In genomic region chr6:170034294-170034693, GRCh38 we compare ENCODE assay signal across 21 cellular contexts.
DNase-seq lines count a peak whose midpoint lies in the region; ATAC-seq and TF ChIP-seq lines count a peak whose summit lies in the region.
"Had no signal": no experiment of that assay in that cellular context is flagged by ENCODE, and none has a peak within 500 bp of the region (broad histone marks: within the 10 kb centered on the region; RNA-seq: fewer than 3 reads in every experiment).

No MANE protein-coding gene starts in this region.

- H3K27me3 ChIP-seq in breast epithelium (peaks cover 0 to 4% of the 10 kb centered on the region in 2 donors), mammary epithelial cell (ENCODE audit: insufficient read depth, low read length) (no peaks in the 10 kb centered on the region), prostate gland (replicated peaks; ENCODE audit: insufficient read depth) (no peaks in the 10 kb centered on the region), aorta (ENCODE audit: control insufficient read depth in 1 of 2, insufficient read depth in 2 of 2, low read length in 1 of 2) (no peaks in the 10 kb centered on the region), MM.1S (replicated peaks; ENCODE audit: insufficient read depth, low read length) (no peaks in the 10 kb centered on the region)
- H3K27me3 ChIP-seq in CD8-positive, alpha-beta memory T cell (ENCODE audit: insufficient read depth, low read length, poor library complexity, severe bottlenecking): no peaks in the 10 kb centered on the region

- dilution Hi-C loops in mammary epithelial cell (cut with HindIII; ENCODE audit: low sequenced_read_pairs): loop anchor here (5.0 kb wide), 1 partner anchor 68 kb away; no protein-coding TSS in a partner anchor

- H3K4me3 ChIP-seq in breast epithelium (no peak overlapping the region), mammary epithelial cell (replicated peaks in 1 of 3; ENCODE audit: insufficient read depth in 1 of 3, low read depth in 2 of 3, low read length in 3 of 3) (no peak overlapping the region), prostate gland (no peak overlapping the region), aorta (ENCODE audit: low read length in 2 of 2) (no peak overlapping the region), MM.1S (ENCODE audit: low read length) (no peak overlapping the region)
- H3K4me3 ChIP-seq in CD8-positive, alpha-beta memory T cell (ENCODE audit: low read length): no peak overlapping the region
- H3K4me3 ChIP-seq: SK-N-MC, thoracic aorta had no signal

- TF ChIP-seq POLR2A in breast epithelium (IDR thresholded peaks at IDR 0.05) (no peak), prostate gland (IDR thresholded peaks at IDR 0.05) (no peak)

- no peak overlapping the region for H3K4me3 Mint-ChIP-seq in CD8-positive, alpha-beta memory T cell
- H3K4me3 Mint-ChIP-seq: activated CD8-positive, alpha-beta memory T cell treated with anti-CD3 and anti-CD28 coated beads, Interleukin-2, amount 10 ng/mL, durations not matched to agents 7 days and 5 days; CD8-positive, alpha-beta T cell had no signal

- peaks cover 9 to 16% (median 13%) of the 10 kb centered on the region in 5 donors for H3K9me3 Mint-ChIP-seq in CD8-positive, alpha-beta memory T cell

- POLR2A ChIA-PET in CD8-positive, alpha-beta memory T cell (lab: Charles Lee): no interaction called here

- TF ChIP-seq CTCF in breast epithelium (IDR thresholded peaks at IDR 0.05): no peak
- TF ChIP-seq CTCF in mammary epithelial cell (conservative IDR thresholded peaks at IDR 0.05 in 1 of 2, IDR thresholded peaks at IDR 0.05 in 1 of 2; ENCODE audit: extremely low read depth in 1 of 2, insufficient read depth in 1 of 2, low read depth in 1 of 2, low read length in 2 of 2): no peak
- no peak for TF ChIP-seq CTCF in prostate gland (IDR thresholded peaks at IDR 0.05)
- TF ChIP-seq CTCF in MM.1S (IDR thresholded peaks at IDR 0.05; ENCODE audit: low read length): no peak

- peak; percentile 52 to 74 for DNase-seq in breast epithelium (ENCODE audit: low spot score in 2 of 2)
- DNase-seq in mammary epithelial cell: no peak
- DNase-seq in left cardiac atrium: no peak
- peak; percentile 60 for DNase-seq in prostate gland (ENCODE audit: low spot score)
- DNase-seq in aorta: peak; percentile 32 to 51
- DNase-seq in CD8-positive, alpha-beta memory T cell: no peak
- no peak for DNase-seq in stimulated activated CD4-positive, alpha-beta T cell treated with anti-CD3 and anti-CD28 coated beads, Interleukin-1b, Interleukin-23, amount 100 ng/mL, for 48 hours
- DNase-seq in MM.1S: no peak
- DNase-seq: activated CD8-positive, alpha-beta memory T cell treated with anti-CD3 and anti-CD28 coated beads, Interleukin-2, amount 10 ng/mL, durations not matched to agents 7 days and 5 days; activated gamma-delta T cell; CD8-positive, alpha-beta T cell; DMS79 treated with DMSO at 0.1 percent for 48 hours; foreskin fibroblast; NCI-H1417; NCI-H774; occipital lobe; PC-3; stimulated activated CD8-positive, alpha-beta memory T cell treated with anti-CD3 and anti-CD28 coated beads, Interleukin-4, amount 100 ng/mL, for 48 hours; T-helper 9 cell had no signal

- peaks cover 4 to 5% of the 10 kb centered on the region in 2 donors for H3K27me3 Mint-ChIP-seq in CD8-positive, alpha-beta memory T cell
- H3K27me3 Mint-ChIP-seq: activated CD8-positive, alpha-beta memory T cell treated with anti-CD3 and anti-CD28 coated beads, Interleukin-2, amount 10 ng/mL, durations not matched to agents 7 days and 5 days had no signal

- H3F3A ChIP-seq in MM.1S (ENCODE audit: insufficient read depth, low read length): no peaks in the 10 kb centered on the region

- WGBS in mammary epithelial cell (ENCODE audit: low coverage, missing lambda C conversion rate): 53% methylated on average over 9 of the region's 12 CpGs
- 50% methylated on average over 12 of the region's 12 CpGs for WGBS in prostate gland
- WGBS in aorta, 2 donors: 88 to 90% methylated on average over 12 of the region's 12 CpGs

- H3K79me2 ChIP-seq in mammary epithelial cell (ENCODE audit: insufficient read depth, low read length) (no peaks in the 10 kb centered on the region), MM.1S (ENCODE audit: low read length) (no peaks in the 10 kb centered on the region)

- H3K27ac Mint-ChIP-seq in CD8-positive, alpha-beta memory T cell: no peak overlapping the region
- H3K27ac Mint-ChIP-seq: activated CD8-positive, alpha-beta memory T cell treated with anti-CD3 and anti-CD28 coated beads, Interleukin-2, amount 10 ng/mL, durations not matched to agents 7 days and 5 days; CD8-positive, alpha-beta T cell had no signal

- H3K9me3 ChIP-seq in breast epithelium (peaks cover 0 to 15% of the 10 kb centered on the region in 2 donors), mammary epithelial cell (replicated peaks; ENCODE audit: insufficient read depth, low read length) (peaks cover 9% of the 10 kb centered on the region), prostate gland (no peaks in the 10 kb centered on the region), aorta (ENCODE audit: control insufficient read depth, low read length) (peaks cover 2% of the 10 kb centered on the region), MM.1S (replicated peaks; ENCODE audit: insufficient read depth, low read length) (no peaks in the 10 kb centered on the region)
- H3K9me3 ChIP-seq in CD8-positive, alpha-beta memory T cell (ENCODE audit: low read length): no peaks in the 10 kb centered on the region

- H3K9me2 ChIP-seq in MM.1S (replicated peaks; ENCODE audit: insufficient read depth, low read length): no peaks in the 10 kb centered on the region

- H3K4me2 ChIP-seq in mammary epithelial cell (ENCODE audit: insufficient read depth, low read depth, low read length) (no peak overlapping the region), MM.1S (ENCODE audit: low read depth, low read length) (no peak overlapping the region)

- no TSS peak for BruUV-seq in mammary epithelial cell (replicated peaks; lab: Mats Ljungman, UMichigan)

- H3K36me3 Mint-ChIP-seq in CD8-positive, alpha-beta memory T cell: peaks cover 0 to 23% (median 1%) of the 10 kb centered on the region in 3 donors
- H3K36me3 Mint-ChIP-seq: CD8-positive, alpha-beta T cell had no signal

- no peaks in the 10 kb centered on the region for H3K36me3 ChIP-seq in breast epithelium
- no peaks in the 10 kb centered on the region for H3K36me3 ChIP-seq in mammary epithelial cell (ENCODE audit: insufficient read depth, low read length)
- H3K36me3 ChIP-seq in prostate gland: no peaks in the 10 kb centered on the region
- H3K36me3 ChIP-seq in aorta (ENCODE audit: control insufficient read depth in 1 of 2, insufficient read depth in 2 of 2, low read length in 1 of 2): no peaks in the 10 kb centered on the region
- no peaks in the 10 kb centered on the region for H3K36me3 ChIP-seq in CD8-positive, alpha-beta memory T cell (ENCODE audit: insufficient read depth, low read length)
- H3K36me3 ChIP-seq in MM.1S (replicated peaks; ENCODE audit: insufficient read depth, low read length): no peaks in the 10 kb centered on the region
- H3K36me3 ChIP-seq: thoracic aorta had no signal

- intact Hi-C loops in breast epithelium (cut with DNase I; ENCODE audit: low total_unique reads): no loop called here
- intact Hi-C loops in mammary epithelial cell (cut with micrococcal nuclease): no loop called here
- intact Hi-C loops in left cardiac atrium (cut with DNase I): no loop called here
- intact Hi-C loops in prostate gland (cut with DNase I): no loop called here
- intact Hi-C loops in aorta (cut with DNase I): no loop called here

- in situ Hi-C loops in mammary epithelial cell (cut with MboI; ENCODE audit: low sequenced_read_pairs in 2 of 2): no loop called here

- no peaks in the 10 kb centered on the region for H3K4me1 Mint-ChIP-seq in CD8-positive, alpha-beta memory T cell
- H3K4me1 Mint-ChIP-seq: activated CD8-positive, alpha-beta memory T cell treated with anti-CD3 and anti-CD28 coated beads, Interleukin-2, amount 10 ng/mL, durations not matched to agents 7 days and 5 days had no signal

- H4K20me1 ChIP-seq in mammary epithelial cell (ENCODE audit: insufficient read depth, low read length) (no peaks in the 10 kb centered on the region), MM.1S (ENCODE audit: insufficient read depth, low read length) (no peaks in the 10 kb centered on the region)

- H3K27ac ChIP-seq in breast epithelium: peak overlapping the region in 1 of 2 donors; percentile 7
- no peak overlapping the region for H3K27ac ChIP-seq in mammary epithelial cell (ENCODE audit: insufficient read depth, low read depth, low read length)
- no peak overlapping the region for H3K27ac ChIP-seq in prostate gland
- H3K27ac ChIP-seq in aorta (ENCODE audit: low read depth in 1 of 2, low read length in 2 of 2): no peak overlapping the region
- no peak overlapping the region for H3K27ac ChIP-seq in CD8-positive, alpha-beta memory T cell (ENCODE audit: low read depth, low read length)
- H3K27ac ChIP-seq in MM.1S (ENCODE audit: low read length): no peak overlapping the region
- H3K27ac ChIP-seq: SK-N-MC, thoracic aorta had no signal

- CTCF ChIA-PET in mammary epithelial cell (lab: Charles Lee; ENCODE audit: low non-redundant PET): no interaction called here
- CTCF ChIA-PET in CD8-positive, alpha-beta memory T cell (lab: Charles Lee): no interaction called here

- ATAC-seq in left cardiac atrium (peak; percentile 21 to 28), aorta (ENCODE audit: low FRiP score) (no peak)
- ATAC-seq: activated CD8-positive, alpha-beta memory T cell treated with anti-CD3 and anti-CD28 coated beads, Interleukin-2, amount 10 ng/mL, durations not matched to agents 7 days and 5 days; CD8-positive, alpha-beta T cell; PC-3 had no signal

- H2AFZ ChIP-seq in mammary epithelial cell (ENCODE audit: low read depth, low read length): no peak overlapping the region
- H2AFZ ChIP-seq in MM.1S (ENCODE audit: low read length): no peak overlapping the region

- H3K9ac ChIP-seq in mammary epithelial cell (ENCODE audit: insufficient read depth, low read length): no peak overlapping the region
- no peak overlapping the region for H3K9ac ChIP-seq in MM.1S (ENCODE audit: low read length)

- H3K4me1 ChIP-seq in breast epithelium: no peaks in the 10 kb centered on the region
- peaks cover 13% of the 10 kb centered on the region for H3K4me1 ChIP-seq in mammary epithelial cell (ENCODE audit: insufficient read depth, low read length)
- H3K4me1 ChIP-seq in prostate gland (replicated peaks): peaks cover 7% of the 10 kb centered on the region
- H3K4me1 ChIP-seq in aorta (ENCODE audit: control insufficient read depth in 1 of 2, insufficient read depth in 2 of 2, low read length in 2 of 2): no peaks in the 10 kb centered on the region
- H3K4me1 ChIP-seq in CD8-positive, alpha-beta memory T cell (ENCODE audit: insufficient read depth, low read length): no peaks in the 10 kb centered on the region
- H3K4me1 ChIP-seq in MM.1S (ENCODE audit: low read length): no peaks in the 10 kb centered on the region

Comparison
In these comparisons a context has a peak if more than half of its experiments do, and no peak if none do; other contexts are left out.
1. DNase-seq: peak in breast epithelium (2 of 2), prostate gland (single experiment) and aorta (2 of 2); none in mammary epithelial cell (single experiment), left cardiac atrium (single experiment), CD8-positive, alpha-beta memory T cell (0 of 5), stimulated activated CD4-positive, alpha-beta T cell treated with anti-CD3 and anti-CD28 coated beads, Interleukin-1b, Interleukin-23, amount 100 ng/mL, for 48 hours (single experiment) and MM.1S (single experiment).